Comparison of ENCODE assay signal across 12 cellular contexts in the genomic region with DNA sequence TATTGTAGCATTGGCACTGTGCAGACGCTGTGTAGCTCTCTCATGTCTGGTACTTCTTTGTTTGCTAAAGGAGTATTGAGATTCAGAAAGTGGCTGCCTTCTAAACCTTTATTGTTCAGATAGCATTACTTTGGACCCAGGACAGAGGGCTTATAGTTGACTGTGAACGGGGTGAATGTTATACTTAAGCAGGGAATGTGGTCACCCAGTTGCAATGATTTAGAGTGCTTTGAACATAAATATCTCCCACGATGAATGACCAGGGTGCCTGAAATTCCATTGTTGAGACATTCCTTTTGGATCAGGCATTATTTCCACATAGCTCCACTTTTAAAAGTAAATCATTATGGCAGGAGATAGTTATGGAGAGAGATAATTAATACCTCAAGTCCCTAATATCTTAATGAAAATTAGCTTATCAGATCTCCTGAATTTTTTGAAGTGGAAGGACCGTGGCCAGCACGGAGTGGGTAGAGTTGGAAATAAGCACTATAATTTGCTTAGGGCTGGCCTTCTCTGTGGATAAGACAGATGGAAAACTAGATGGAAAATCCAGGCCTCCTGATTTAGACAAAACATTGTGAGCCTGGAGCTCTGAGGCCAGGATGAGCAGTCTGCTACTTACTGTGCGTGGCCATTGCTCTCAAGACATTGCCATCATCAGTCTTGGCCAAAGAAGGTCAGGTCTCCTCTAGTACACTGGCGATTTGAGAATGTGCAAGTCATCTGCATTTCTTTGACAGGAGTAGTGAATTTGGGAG.
DNase-seq lines count a peak whose midpoint lies in the region; ATAC-seq and TF ChIP-seq lines count a peak whose summit lies in the region.
"Had no signal": no experiment of that assay in that cellular context is flagged by ENCODE, and none has a peak within 500 bp of the region (broad histone marks: within the 10 kb centered on the region; RNA-seq: fewer than 3 reads in every experiment).

No MANE protein-coding gene starts in this region.

- H3K9me3 ChIP-seq in adipocyte (ENCODE audit: control insufficient read depth, low read length) (no peaks in the 10 kb centered on the region), thoracic aorta (no peaks in the 10 kb centered on the region)
- H3K9me3 ChIP-seq: BE2C had no signal

- ATAC-seq in left colon (peak; percentile 85), thoracic aorta (ENCODE audit: insufficient number of reproducible peaks, low FRiP score, low read depth) (no peak), GM19324 (IDR thresholded peaks at IDR 0.05; ENCODE audit: low FRiP score, unreplicated experiment) (no peak)
- ATAC-seq: left lobe of liver had no signal

- H3K27me3 ChIP-seq in adipocyte (replicated peaks; ENCODE audit: control insufficient read depth, insufficient read depth, low read length) (no peaks in the 10 kb centered on the region), thoracic aorta (replicated peaks; ENCODE audit: insufficient read depth) (no peaks in the 10 kb centered on the region)
- H3K27me3 ChIP-seq: BE2C had no signal

- intact Hi-C loops in left colon (cut with DNase I, micrococcal nuclease), result no loop called here

- no peak for DNase-seq in activated naive CD4-positive, alpha-beta T cell treated with anti-CD3 and anti-CD28 coated beads, Interleukin-2, amount 50 U/mL, for 16 hours
- DNase-seq in adipocyte (ENCODE audit: low read depth) (peak; percentile 75), left colon (no peak), thoracic aorta (ENCODE audit: low spot score) (no peak), COLO668 (lab: John Stamatoyannopoulos, UW; ENCODE audit: unreplicated experiment) (no peak), MV-4-11 (lab: John Stamatoyannopoulos, UW) (no peak)
- DNase-seq: BE2C; central memory CD4-positive, alpha-beta T cell; NCI-H446 treated with DMSO at 0.1 percent for 48 hours had no signal

- H3K27ac Mint-ChIP-seq in activated naive CD4-positive, alpha-beta T cell treated with anti-CD3 and anti-CD28 coated beads, Interleukin-2, amount 50 U/mL, for 24 hours, result peak overlapping the region; percentile 2

- peak overlapping the region; percentile 2 for H3K4me3 ChIP-seq in adipocyte (ENCODE audit: low read length)
- peak overlapping the region; percentile 10 for H3K4me3 ChIP-seq in thoracic aorta

- H3K9ac ChIP-seq in adipocyte (ENCODE audit: low read length), result peak overlapping the region; percentile 5

- H3K4me1 ChIP-seq in adipocyte (ENCODE audit: control insufficient read depth, insufficient read depth, low read length) (peaks cover 37% of the 10 kb centered on the region), thoracic aorta (ENCODE audit: control insufficient read depth in 1 of 2, low read depth in 2 of 2) (peaks cover 65 to 86% of the 10 kb centered on the region in 2 donors)
- H3K4me1 ChIP-seq: BE2C had no signal

- no peak for TF ChIP-seq CTCF in thoracic aorta (IDR thresholded peaks at IDR 0.05)

- H3K4me1 Mint-ChIP-seq in activated naive CD4-positive, alpha-beta T cell treated with anti-CD3 and anti-CD28 coated beads, Interleukin-2, amount 50 U/mL, for 24 hours, result peaks cover 58% of the 10 kb centered on the region

- H3K27me3 Mint-ChIP-seq in activated naive CD4-positive, alpha-beta T cell treated with anti-CD3 and anti-CD28 coated beads, Interleukin-2, amount 50 U/mL, for 24 hours, result no peaks in the 10 kb centered on the region

- peaks cover 11% of the 10 kb centered on the region for H3K36me3 Mint-ChIP-seq in activated naive CD4-positive, alpha-beta T cell treated with anti-CD3 and anti-CD28 coated beads, Interleukin-2, amount 50 U/mL, for 24 hours

- H3K9me3 Mint-ChIP-seq in activated naive CD4-positive, alpha-beta T cell treated with anti-CD3 and anti-CD28 coated beads, Interleukin-2, amount 50 U/mL, for 24 hours, result no peaks in the 10 kb centered on the region

- no peak overlapping the region for H3K4me3 Mint-ChIP-seq in activated naive CD4-positive, alpha-beta T cell treated with anti-CD3 and anti-CD28 coated beads, Interleukin-2, amount 50 U/mL, for 24 hours

- H3K27ac ChIP-seq in thoracic aorta, result peak overlapping the region; percentile 94 to 97

- no peaks in the 10 kb centered on the region for H3K36me3 ChIP-seq in adipocyte (ENCODE audit: control insufficient read depth, insufficient read depth, low read length, severe bottlenecking)
- no peaks in the 10 kb centered on the region for H3K36me3 ChIP-seq in thoracic aorta
- H3K36me3 ChIP-seq: BE2C had no signal
